In genomic region chr3:96756516-96756915, GRCh38 we compare ENCODE assay signal across 28 cellular contexts. TPM values are rescaled to one million over a fixed set of nuclear protein-coding genes. Genes with fewer than 3 reads are reported as not detected.
"Had no signal": no experiment of that assay in that cellular context is flagged by ENCODE, and none has a peak within 500 bp of the region (broad histone marks: within the 10 kb centered on the region; RNA-seq: fewer than 3 reads in every experiment).

No MANE protein-coding gene starts in this region.

- H3K27me3 ChIP-seq: esophagus squamous epithelium, heart right ventricle, testis, transverse colon had no signal

- H3K4me1 ChIP-seq: esophagus squamous epithelium, heart right ventricle, parathyroid adenoma, testis, transverse colon had no signal

- H3K27me3 Mint-ChIP-seq: naive B cell had no signal

- H3K36me3 Mint-ChIP-seq: activated naive CD4-positive, alpha-beta T cell treated with anti-CD3 and anti-CD28 coated beads, Interleukin-2, amount 50 U/mL, for 72 hours; naive B cell had no signal

- ATAC-seq: activated naive CD4-positive, alpha-beta T cell treated with anti-CD3 and anti-CD28 coated beads, Interleukin-2, amount 50 U/mL, for 72 hours; activated T-cell treated with anti-CD3 and anti-CD28 coated beads, Interleukin-2, amount 50 U/mL, for 72 hours; heart right ventricle; left cardiac atrium; left ventricle myocardium superior; right cardiac atrium; stimulated activated naive CD8-positive, alpha-beta T cell treated with anti-CD3 and anti-CD28 coated beads, Interleukin-15, Interleukin-2, amounts not matched to agents 100 U/mL and 50 U/mL, for 24 hours had no signal

- H3K27ac ChIP-seq: epithelial cell of prostate, esophagus squamous epithelium, heart right ventricle, parathyroid adenoma, testis, transverse colon, VCaP had no signal

- H3K4me3 Mint-ChIP-seq: activated T-cell treated with anti-CD3 and anti-CD28 coated beads, Interleukin-2, amount 50 U/mL, for 72 hours; naive B cell had no signal

- H3K4me1 Mint-ChIP-seq: naive B cell had no signal

- H3K36me3 ChIP-seq: esophagus squamous epithelium, heart right ventricle, transverse colon had no signal

- H3K9me3 ChIP-seq: esophagus squamous epithelium, heart right ventricle, testis, transverse colon had no signal

- H3K27ac Mint-ChIP-seq: activated naive CD4-positive, alpha-beta T cell treated with anti-CD3 and anti-CD28 coated beads, Interleukin-2, amount 50 U/mL, for 72 hours; activated T-cell treated with anti-CD3 and anti-CD28 coated beads, Interleukin-2, amount 50 U/mL, for 72 hours had no signal

- DNase-seq: activated CD4-positive, alpha-beta T cell treated with anti-CD3 and anti-CD28 coated beads for 4 hours; activated CD4-positive, alpha-beta T cell treated with anti-CD3 and anti-CD28 coated beads, Interleukin-2, amount 50 U/mL, for 4 hours; activated naive CD4-positive, alpha-beta T cell; activated T-cell treated with anti-CD3 and anti-CD28 coated beads for 4 hours; activated T-cell treated with anti-CD3 and anti-CD28 coated beads, Interleukin-2, amount 50 U/mL, for 72 hours; anterior cingulate cortex; dermis blood vessel endothelial cell; effector CD4-positive, alpha-beta T cell; esophagus squamous epithelium; foreskin melanocyte; heart right ventricle; islet precursor cell; left cardiac atrium; left ventricle myocardium superior; naive B cell; nucleus accumbens; right cardiac atrium; stimulated activated CD4-positive, alpha-beta T cell treated with anti-CD3 and anti-CD28 coated beads, Interleukin-2, amount 100 ng/mL, for 48 hours; stimulated activated naive CD8-positive, alpha-beta T cell treated with anti-CD3 and anti-CD28 coated beads, Interleukin-15, Interleukin-2, amounts not matched to agents 100 U/mL and 50 U/mL, for 24 hours; testis; transverse colon had no signal

- H3K4me3 ChIP-seq: esophagus squamous epithelium, heart right ventricle, testis, transverse colon had no signal

RNA-seq across cellular contexts. Expression of gene EPHA6, which starts 57.9 kb away (rescaled TPM):
- total RNA-seq: activated naive CD4-positive, alpha-beta T cell treated with anti-CD3 and anti-CD28 coated beads, Interleukin-2, amount 50 U/mL, for 72 hours; activated T-cell treated with anti-CD3 and anti-CD28 coated beads, Interleukin-2, amount 50 U/mL, for 72 hours; lung microvascular endothelial cell; pulmonary artery endothelial cell; T-helper 1 cell treated with Interleukin-12 subunit alpha and Interleukin-12 subunit beta and Interleukin-4 antibody, amounts not matched to agents 30 ng/mL and 1 ng/mL, for 36 hours had no signal
- polyA plus RNA-seq: heart right ventricle had no signal
